In the genomic region with DNA sequence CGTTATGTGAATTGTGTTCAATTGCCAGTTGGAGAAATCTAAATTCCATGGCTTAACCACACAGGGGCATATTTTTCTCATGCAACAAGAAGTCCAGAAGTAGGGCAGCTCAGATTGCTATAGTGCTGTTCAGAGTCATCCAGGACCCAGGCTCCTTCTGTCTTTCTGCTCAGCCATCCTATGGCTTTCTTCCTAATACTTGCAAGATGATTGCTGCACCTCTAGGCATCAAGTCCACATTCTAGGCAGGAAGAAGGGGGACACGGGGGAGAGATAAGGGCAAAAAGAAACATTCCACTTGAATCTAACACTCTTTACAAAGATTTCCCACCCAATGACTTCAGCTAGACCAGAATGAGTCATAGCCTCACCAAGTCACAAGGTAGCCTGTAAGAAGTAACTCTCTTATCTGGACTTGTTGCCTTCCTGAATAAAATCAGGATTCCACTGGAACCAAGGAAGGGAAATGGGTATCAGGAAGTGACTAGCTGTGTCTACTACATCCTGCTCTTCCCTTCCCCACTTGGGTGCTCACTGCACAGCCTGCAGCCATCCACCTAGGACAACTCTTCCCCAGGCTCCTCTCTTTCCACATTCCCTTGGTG, we compare ENCODE assay signal across 1 cellular context.
TF ChIP-seq lines count a peak whose summit lies in the region.

No MANE protein-coding gene starts in this region.

TF ChIP-seq in HEK293, 187 proteins besides CTCF, POLR2A, EP300 and RAD21 (continued from another document):
- TF ChIP-seq, protein P1, sequence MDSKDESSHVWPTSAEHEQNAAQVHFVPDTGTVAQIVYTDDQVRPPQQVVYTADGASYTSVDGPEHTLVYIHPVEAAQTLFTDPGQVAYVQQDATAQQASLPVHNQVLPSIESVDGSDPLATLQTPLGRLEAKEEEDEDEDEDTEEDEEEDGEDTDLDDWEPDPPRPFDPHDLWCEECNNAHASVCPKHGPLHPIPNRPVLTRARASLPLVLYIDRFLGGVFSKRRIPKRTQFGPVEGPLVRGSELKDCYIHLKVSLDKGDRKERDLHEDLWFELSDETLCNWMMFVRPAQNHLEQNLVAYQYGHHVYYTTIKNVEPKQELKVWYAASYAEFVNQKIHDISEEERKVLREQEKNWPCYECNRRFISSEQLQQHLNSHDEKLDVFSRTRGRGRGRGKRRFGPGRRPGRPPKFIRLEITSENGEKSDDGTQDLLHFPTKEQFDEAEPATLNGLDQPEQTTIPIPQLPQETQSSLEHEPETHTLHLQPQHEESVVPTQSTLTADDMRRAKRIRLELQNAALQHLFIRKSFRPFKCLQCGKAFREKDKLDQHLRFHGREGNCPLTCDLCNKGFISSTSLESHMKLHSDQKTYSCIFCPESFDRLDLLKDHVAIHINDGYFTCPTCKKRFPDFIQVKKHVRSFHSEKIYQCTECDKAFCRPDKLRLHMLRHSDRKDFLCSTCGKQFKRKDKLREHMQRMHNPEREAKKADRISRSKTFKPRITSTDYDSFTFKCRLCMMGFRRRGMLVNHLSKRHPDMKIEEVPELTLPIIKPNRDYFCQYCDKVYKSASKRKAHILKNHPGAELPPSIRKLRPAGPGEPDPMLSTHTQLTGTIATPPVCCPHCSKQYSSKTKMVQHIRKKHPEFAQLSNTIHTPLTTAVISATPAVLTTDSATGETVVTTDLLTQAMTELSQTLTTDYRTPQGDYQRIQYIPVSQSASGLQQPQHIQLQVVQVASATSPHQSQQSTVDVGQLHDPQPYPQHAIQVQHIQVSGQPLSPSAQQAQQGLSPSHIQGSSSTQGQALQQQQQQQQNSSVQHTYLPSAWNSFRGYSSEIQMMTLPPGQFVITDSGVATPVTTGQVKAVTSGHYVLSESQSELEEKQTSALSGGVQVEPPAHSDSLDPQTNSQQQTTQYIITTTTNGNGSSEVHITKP (tag by site-specific recombination; IDR thresholded peaks at IDR 0.05): peak; percentile 93
- TF ChIP-seq ZNF660 (tag by site-specific recombination; IDR thresholded peaks at IDR 0.05) (peak; percentile 59; the same call in 1 of the 2 replicates), ZNF239 (tag by site-specific recombination; IDR thresholded peaks at IDR 0.05) (no peak), BCL11A (tag by site-specific recombination; IDR thresholded peaks at IDR 0.05; ENCODE audit: low read depth) (no peak), ZNF214 (tag by site-specific recombination; IDR thresholded peaks at IDR 0.05; ENCODE audit: borderline replicate concordance) (no peak), ZNF416 (tag by site-specific recombination; IDR thresholded peaks at IDR 0.05) (no peak), ZNF423 (tag by site-specific recombination; IDR thresholded peaks at IDR 0.05) (no peak), ZFP3 (tag by site-specific recombination; IDR thresholded peaks at IDR 0.05; ENCODE audit: low read depth) (no peak), ZNF335 (tag by site-specific recombination; conservative IDR thresholded peaks at IDR 0.05) (peak; percentile 39), ZNF48 (tag by site-specific recombination; IDR thresholded peaks at IDR 0.05) (no peak), ZBTB17 (tag by site-specific recombination; IDR thresholded peaks at IDR 0.05) (peak; percentile 54; the same call in 1 of the 2 replicates), ZNF629 (tag by site-specific recombination; IDR thresholded peaks at IDR 0.05) (peak; percentile 37; the same call in 1 of the 2 replicates), SCRT2 (tag by site-specific recombination; IDR thresholded peaks at IDR 0.05) (peak; percentile 97), PRDM1 (tag by site-specific recombination; IDR thresholded peaks at IDR 0.05) (peak; percentile 60; the same call in 1 of the 2 replicates), GLIS2 (tag by site-specific recombination; IDR thresholded peaks at IDR 0.05) (no peak), ZNF366 (tag by site-specific recombination; conservative IDR thresholded peaks at IDR 0.05) (peak; percentile 47; the same call in 1 of the 2 replicates), ZNF600 (tag by site-specific recombination; IDR thresholded peaks at IDR 0.05) (peak; percentile 41; the same call in 1 of the 2 replicates)
- TF ChIP-seq, protein P2, sequence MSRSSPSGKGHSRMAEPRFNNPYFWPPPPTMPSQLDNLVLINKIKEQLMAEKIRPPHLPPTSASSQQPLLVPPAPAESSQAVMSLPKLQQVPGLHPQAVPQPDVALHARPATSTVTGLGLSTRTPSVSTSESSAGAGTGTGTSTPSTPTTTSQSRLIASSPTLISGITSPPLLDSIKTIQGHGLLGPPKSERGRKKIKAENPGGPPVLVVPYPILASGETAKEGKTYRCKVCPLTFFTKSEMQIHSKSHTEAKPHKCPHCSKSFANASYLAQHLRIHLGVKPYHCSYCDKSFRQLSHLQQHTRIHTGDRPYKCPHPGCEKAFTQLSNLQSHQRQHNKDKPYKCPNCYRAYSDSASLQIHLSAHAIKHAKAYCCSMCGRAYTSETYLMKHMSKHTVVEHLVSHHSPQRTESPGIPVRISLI (tag by site-specific recombination; IDR thresholded peaks at IDR 0.05): no peak
- TF ChIP-seq, protein P3, sequence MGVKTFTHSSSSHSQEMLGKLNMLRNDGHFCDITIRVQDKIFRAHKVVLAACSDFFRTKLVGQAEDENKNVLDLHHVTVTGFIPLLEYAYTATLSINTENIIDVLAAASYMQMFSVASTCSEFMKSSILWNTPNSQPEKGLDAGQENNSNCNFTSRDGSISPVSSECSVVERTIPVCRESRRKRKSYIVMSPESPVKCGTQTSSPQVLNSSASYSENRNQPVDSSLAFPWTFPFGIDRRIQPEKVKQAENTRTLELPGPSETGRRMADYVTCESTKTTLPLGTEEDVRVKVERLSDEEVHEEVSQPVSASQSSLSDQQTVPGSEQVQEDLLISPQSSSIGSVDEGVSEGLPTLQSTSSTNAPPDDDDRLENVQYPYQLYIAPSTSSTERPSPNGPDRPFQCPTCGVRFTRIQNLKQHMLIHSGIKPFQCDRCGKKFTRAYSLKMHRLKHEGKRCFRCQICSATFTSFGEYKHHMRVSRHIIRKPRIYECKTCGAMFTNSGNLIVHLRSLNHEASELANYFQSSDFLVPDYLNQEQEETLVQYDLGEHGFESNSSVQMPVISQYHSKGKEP (tag by site-specific recombination; IDR thresholded peaks at IDR 0.05): no peak
- TF ChIP-seq, protein P4, sequence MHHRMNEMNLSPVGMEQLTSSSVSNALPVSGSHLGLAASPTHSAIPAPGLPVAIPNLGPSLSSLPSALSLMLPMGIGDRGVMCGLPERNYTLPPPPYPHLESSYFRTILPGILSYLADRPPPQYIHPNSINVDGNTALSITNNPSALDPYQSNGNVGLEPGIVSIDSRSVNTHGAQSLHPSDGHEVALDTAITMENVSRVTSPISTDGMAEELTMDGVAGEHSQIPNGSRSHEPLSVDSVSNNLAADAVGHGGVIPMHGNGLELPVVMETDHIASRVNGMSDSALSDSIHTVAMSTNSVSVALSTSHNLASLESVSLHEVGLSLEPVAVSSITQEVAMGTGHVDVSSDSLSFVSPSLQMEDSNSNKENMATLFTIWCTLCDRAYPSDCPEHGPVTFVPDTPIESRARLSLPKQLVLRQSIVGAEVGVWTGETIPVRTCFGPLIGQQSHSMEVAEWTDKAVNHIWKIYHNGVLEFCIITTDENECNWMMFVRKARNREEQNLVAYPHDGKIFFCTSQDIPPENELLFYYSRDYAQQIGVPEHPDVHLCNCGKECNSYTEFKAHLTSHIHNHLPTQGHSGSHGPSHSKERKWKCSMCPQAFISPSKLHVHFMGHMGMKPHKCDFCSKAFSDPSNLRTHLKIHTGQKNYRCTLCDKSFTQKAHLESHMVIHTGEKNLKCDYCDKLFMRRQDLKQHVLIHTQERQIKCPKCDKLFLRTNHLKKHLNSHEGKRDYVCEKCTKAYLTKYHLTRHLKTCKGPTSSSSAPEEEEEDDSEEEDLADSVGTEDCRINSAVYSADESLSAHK (tag by site-specific recombination; IDR thresholded peaks at IDR 0.05): no peak; the same call in 1 of the 2 replicates
- TF ChIP-seq, protein P5, sequence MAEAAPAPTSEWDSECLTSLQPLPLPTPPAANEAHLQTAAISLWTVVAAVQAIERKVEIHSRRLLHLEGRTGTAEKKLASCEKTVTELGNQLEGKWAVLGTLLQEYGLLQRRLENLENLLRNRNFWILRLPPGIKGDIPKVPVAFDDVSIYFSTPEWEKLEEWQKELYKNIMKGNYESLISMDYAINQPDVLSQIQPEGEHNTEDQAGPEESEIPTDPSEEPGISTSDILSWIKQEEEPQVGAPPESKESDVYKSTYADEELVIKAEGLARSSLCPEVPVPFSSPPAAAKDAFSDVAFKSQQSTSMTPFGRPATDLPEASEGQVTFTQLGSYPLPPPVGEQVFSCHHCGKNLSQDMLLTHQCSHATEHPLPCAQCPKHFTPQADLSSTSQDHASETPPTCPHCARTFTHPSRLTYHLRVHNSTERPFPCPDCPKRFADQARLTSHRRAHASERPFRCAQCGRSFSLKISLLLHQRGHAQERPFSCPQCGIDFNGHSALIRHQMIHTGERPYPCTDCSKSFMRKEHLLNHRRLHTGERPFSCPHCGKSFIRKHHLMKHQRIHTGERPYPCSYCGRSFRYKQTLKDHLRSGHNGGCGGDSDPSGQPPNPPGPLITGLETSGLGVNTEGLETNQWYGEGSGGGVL (tag by site-specific recombination; IDR thresholded peaks at IDR 0.05): peak; percentile 47; the same call in 1 of the 2 replicates
- TF ChIP-seq, protein P6, sequence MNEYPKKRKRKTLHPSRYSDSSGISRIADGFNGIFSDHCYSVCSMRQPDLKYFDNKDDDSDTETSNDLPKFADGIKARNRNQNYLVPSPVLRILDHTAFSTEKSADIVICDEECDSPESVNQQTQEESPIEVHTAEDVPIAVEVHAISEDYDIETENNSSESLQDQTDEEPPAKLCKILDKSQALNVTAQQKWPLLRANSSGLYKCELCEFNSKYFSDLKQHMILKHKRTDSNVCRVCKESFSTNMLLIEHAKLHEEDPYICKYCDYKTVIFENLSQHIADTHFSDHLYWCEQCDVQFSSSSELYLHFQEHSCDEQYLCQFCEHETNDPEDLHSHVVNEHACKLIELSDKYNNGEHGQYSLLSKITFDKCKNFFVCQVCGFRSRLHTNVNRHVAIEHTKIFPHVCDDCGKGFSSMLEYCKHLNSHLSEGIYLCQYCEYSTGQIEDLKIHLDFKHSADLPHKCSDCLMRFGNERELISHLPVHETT (tag by site-specific recombination; IDR thresholded peaks at IDR 0.05): 0 out of 2 replicates have a peak, but pooled peaks have one; percentile 41
